In genomic region chr19:40716655-40717324, GRCh38 we compare ENCODE assay signal across 1 cellular context.
TF ChIP-seq lines count a peak whose summit lies in the region.

Gene COQ8B (minus strand): TSS chr19:40716886. CDS start chr19:40714632, 2,254 bp downstream.
Gene ITPKC (plus strand): TSS chr19:40717112. CDS start chr19:40717136, 24 bp downstream.

TF ChIP-seq in HepG2, 621 proteins besides CTCF, POLR2A, EP300 and RAD21 (continued from another document and continues in another):
- TF ChIP-seq ZNF639 (CRISPR knock-in tag; conservative IDR thresholded peaks at IDR 0.05) (no peak), ZFP36L2 (CRISPR knock-in tag; IDR thresholded peaks at IDR 0.05) (no peak), ZNF615 (CRISPR knock-in tag; IDR thresholded peaks at IDR 0.05; ENCODE audit: borderline replicate concordance) (no peak), MEIS2 (CRISPR knock-in tag; IDR thresholded peaks at IDR 0.05) (no peak), PITX1 (CRISPR knock-in tag; IDR thresholded peaks at IDR 0.05) (no peak), ZNF646 (CRISPR knock-in tag; IDR thresholded peaks at IDR 0.05) (no peak), ZSCAN21 (CRISPR knock-in tag; IDR thresholded peaks at IDR 0.05; ENCODE audit: borderline replicate concordance) (no peak), ZNF281 (CRISPR knock-in tag; IDR thresholded peaks at IDR 0.05; ENCODE audit: borderline replicate concordance) (no peak), HNF4A (CRISPR knock-in tag; IDR thresholded peaks at IDR 0.05) (0 out of 2 replicates have a peak, but pooled peaks have one; percentile 9), SMC3 (IDR thresholded peaks at IDR 0.05; ENCODE audit: low read length) (no peak), PTBP1 (IDR thresholded peaks at IDR 0.05; ENCODE audit: low read depth, low read length, poor library complexity, severe bottlenecking) (no peak), ZBTB7A (CRISPR knock-in tag; IDR thresholded peaks at IDR 0.05) (no peak), ZNF576 (CRISPR knock-in tag; IDR thresholded peaks at IDR 0.05) (no peak), BRF2 (CRISPR knock-in tag; IDR thresholded peaks at IDR 0.05) (no peak), MLX (CRISPR knock-in tag; IDR thresholded peaks at IDR 0.05) (no peak), ZNF782 (CRISPR knock-in tag; IDR thresholded peaks at IDR 0.05; ENCODE audit: borderline replicate concordance) (no peak), ZNF572 (CRISPR knock-in tag; IDR thresholded peaks at IDR 0.05) (no peak), BHLHE40 (IDR thresholded peaks at IDR 0.05; ENCODE audit: low read length) (no peak), FOXK2 (IDR thresholded peaks at IDR 0.05) (no peak), HES4 (CRISPR knock-in tag; IDR thresholded peaks at IDR 0.05; ENCODE audit: borderline replicate concordance) (peak; percentile 45; the same call in 1 of the 2 replicates), ZNF414 (CRISPR knock-in tag; IDR thresholded peaks at IDR 0.05) (no peak; the same call in 1 of the 2 replicates), ZNF616 (CRISPR knock-in tag; IDR thresholded peaks at IDR 0.05; ENCODE audit: low read depth) (no peak), KDM1A (CRISPR knock-in tag; IDR thresholded peaks at IDR 0.05) (no peak), GRHL1 (CRISPR knock-in tag; conservative IDR thresholded peaks at IDR 0.05) (no peak), ZNF558 (CRISPR knock-in tag; IDR thresholded peaks at IDR 0.05; ENCODE audit: borderline replicate concordance) (no peak), ZNF629 (CRISPR knock-in tag; conservative IDR thresholded peaks at IDR 0.05) (peak; percentile 37; the same call in 1 of the 2 replicates), KAT7 (CRISPR knock-in tag; IDR thresholded peaks at IDR 0.05; ENCODE audit: borderline replicate concordance) (no peak), PRDM4 (CRISPR knock-in tag; IDR thresholded peaks at IDR 0.05; ENCODE audit: borderline replicate concordance) (no peak), ZSCAN31 (CRISPR knock-in tag; IDR thresholded peaks at IDR 0.05; ENCODE audit: low read depth) (no peak), ZNF275 (CRISPR knock-in tag; IDR thresholded peaks at IDR 0.05; ENCODE audit: borderline replicate concordance) (no peak), SRF (IDR thresholded peaks at IDR 0.05; ENCODE audit: low read depth, low read length) (no peak), ZBTB37 (CRISPR knock-in tag; IDR thresholded peaks at IDR 0.05) (no peak), MXI1 (IDR thresholded peaks at IDR 0.05; ENCODE audit: borderline replicate concordance, low read depth, low read length) (peak; percentile 35; the same call in 1 of the 3 replicates), ZNF256 (CRISPR knock-in tag; conservative IDR thresholded peaks at IDR 0.05) (no peak), ZNF552 (CRISPR knock-in tag; IDR thresholded peaks at IDR 0.05; ENCODE audit: borderline replicate concordance) (no peak), ZNF883 (CRISPR knock-in tag; IDR thresholded peaks at IDR 0.05; ENCODE audit: not compliant biosample characterization) (no peak), RARA (CRISPR knock-in tag; IDR thresholded peaks at IDR 0.05) (no peak; the same call in 1 of the 2 replicates), ZNF235 (CRISPR knock-in tag; IDR thresholded peaks at IDR 0.05; ENCODE audit: borderline replicate concordance) (0 out of 2 replicates have a peak, but pooled peaks have one; percentile 55), KLF13 (CRISPR knock-in tag; IDR thresholded peaks at IDR 0.05) (no peak)
